In genomic region chr2:183991973-183992372, GRCh38 we compare ENCODE assay signal across 21 cellular contexts.
"Had no signal": no experiment of that assay in that cellular context is flagged by ENCODE, and none has a peak within 500 bp of the region (broad histone marks: within the 10 kb centered on the region; RNA-seq: fewer than 3 reads in every experiment).

No MANE protein-coding gene starts in this region.

- H3K4me1 ChIP-seq: prostate gland, right atrium auricular region, spleen, suprapubic skin, vagina had no signal

- H3K27ac Mint-ChIP-seq: memory B cell; mesothelial cell of epicardium; naive thymus-derived CD4-positive, alpha-beta T cell; nephron; stimulated activated naive B cell treated with anti-CD40 and anti-IgM and Interleukin-4, amounts not matched to agents 10 μg/mL and 1 μg/mL and 100 μg/mL, for 72 hours; stimulated activated naive CD8-positive, alpha-beta T cell treated with anti-CD3 and anti-CD28 coated beads, Interleukin-15, Interleukin-2, amounts not matched to agents 100 ng/mL and 50 ng/mL, for 24 hours had no signal

- H3K27me3 ChIP-seq: dorsolateral prefrontal cortex, right atrium auricular region, sigmoid colon, spleen, suprapubic skin, vagina had no signal

- H3K4me3 Mint-ChIP-seq: memory B cell; mesothelial cell of epicardium; naive thymus-derived CD4-positive, alpha-beta T cell; nephron; stimulated activated naive B cell treated with anti-CD40 and anti-IgM and Interleukin-4, amounts not matched to agents 10 μg/mL and 1 μg/mL and 100 μg/mL, for 72 hours; stimulated activated naive CD8-positive, alpha-beta T cell treated with anti-CD3 and anti-CD28 coated beads, Interleukin-15, Interleukin-2, amounts not matched to agents 100 ng/mL and 50 ng/mL, for 24 hours had no signal

- H3K36me3 Mint-ChIP-seq: memory B cell; naive thymus-derived CD4-positive, alpha-beta T cell; stimulated activated naive B cell treated with anti-CD40 and anti-IgM and Interleukin-4, amounts not matched to agents 10 μg/mL and 1 μg/mL and 100 μg/mL, for 72 hours had no signal

- DNase-seq: dorsolateral prefrontal cortex; effector CD4-positive, alpha-beta T cell; naive thymus-derived CD4-positive, alpha-beta T cell; nucleus accumbens; sigmoid colon; spleen; stimulated activated CD4-positive, alpha-beta T cell treated with anti-CD3 and anti-CD28 coated beads, Interleukin-4, amount 100 ng/mL, for 4 hours; stimulated activated naive B cell treated with anti-CD40 and anti-IgM and Interleukin-4, amounts not matched to agents 10 μg/mL and 1 μg/mL and 100 μg/mL, for 72 hours; trophoblast cell had no signal

- H3K9me3 ChIP-seq: prostate gland, sigmoid colon, vagina had no signal

- H3K27ac ChIP-seq: dorsolateral prefrontal cortex, prostate gland, right atrium auricular region, sigmoid colon, spleen, suprapubic skin, vagina had no signal

- H3K4me3 ChIP-seq: dorsolateral prefrontal cortex, lung, prostate gland, right atrium auricular region, sigmoid colon, spleen, suprapubic skin, vagina had no signal

- H3K4me1 Mint-ChIP-seq: memory B cell; naive thymus-derived CD4-positive, alpha-beta T cell; stimulated activated naive B cell treated with anti-CD40 and anti-IgM and Interleukin-4, amounts not matched to agents 10 μg/mL and 1 μg/mL and 100 μg/mL, for 72 hours had no signal

- FAIRE-seq: frontal cortex, keratinocyte had no signal

- H3K36me3 ChIP-seq: prostate gland, right atrium auricular region, sigmoid colon, spleen, suprapubic skin, vagina had no signal

- ATAC-seq: left lobe of liver; naive thymus-derived CD4-positive, alpha-beta T cell; stimulated activated naive B cell treated with anti-CD40 and anti-IgM and Interleukin-4, amounts not matched to agents 10 μg/mL and 1 μg/mL and 100 μg/mL, for 72 hours had no signal

- H3K27me3 Mint-ChIP-seq: memory B cell; naive thymus-derived CD4-positive, alpha-beta T cell; stimulated activated naive B cell treated with anti-CD40 and anti-IgM and Interleukin-4, amounts not matched to agents 10 μg/mL and 1 μg/mL and 100 μg/mL, for 72 hours; stimulated activated naive CD8-positive, alpha-beta T cell treated with anti-CD3 and anti-CD28 coated beads, Interleukin-15, Interleukin-2, amounts not matched to agents 100 ng/mL and 50 ng/mL, for 24 hours had no signal
